19 cellular contexts compared by ENCODE assay signal in genomic region chr19:30064021-30064699, GRCh38.
DNase-seq lines count a peak whose midpoint lies in the region; ATAC-seq, FAIRE-seq and TF ChIP-seq lines count a peak whose summit lies in the region.
"Had no signal": no experiment of that assay in that cellular context is flagged by ENCODE, and none has a peak within 500 bp of the region (broad histone marks: within the 10 kb centered on the region; RNA-seq: fewer than 3 reads in every experiment).

No MANE protein-coding gene starts in this region.

- peaks cover 14% of the 10 kb centered on the region; the same call in 1 of the 2 replicates for H3K23me2 ChIP-seq in H1 (ENCODE audit: low read depth, low read length)

- no peak overlapping the region for H3K4me2 ChIP-seq in H1 (ENCODE audit: insufficient read depth in 1 of 2, low read depth in 2 of 2, low read length in 2 of 2)
- H3K4me2 ChIP-seq: SK-N-SH had no signal

- POLR2A ChIA-PET in HEK293 (lab: Yijun Ruan, JAX) (no interaction called here), H1 (lab: Charles Lee; ENCODE audit: partially characterized antibody) (no interaction called here)

- no peaks in the 10 kb centered on the region for H3K79me2 ChIP-seq in H1 (ENCODE audit: control insufficient read depth in 1 of 2, insufficient read depth in 2 of 2, low read length in 2 of 2)

- no peak overlapping the region for H2BK120ac ChIP-seq in H1 (replicated peaks; ENCODE audit: low read depth, low read length)

- ATAC-seq in GM19035 (IDR thresholded peaks at IDR 0.05; ENCODE audit: unreplicated experiment) = no peak
- ATAC-seq in left lung = no peak
- ATAC-seq: activated CD8-positive, alpha-beta T cell treated with anti-CD3 and anti-CD28 coated beads, Interleukin-2, amount 10 ng/mL, durations not matched to agents 7 days and 5 days; WTC11 had no signal

- H3K4me1 ChIP-seq in HEK293 (ENCODE audit: control insufficient read depth, insufficient read depth, low read length) (peaks cover 11% of the 10 kb centered on the region), H1 (replicated peaks in 1 of 4; ENCODE audit: control insufficient read depth in 3 of 4, insufficient read depth in 4 of 4, low read length in 3 of 4) (no peaks in the 10 kb centered on the region), spleen (no peaks in the 10 kb centered on the region), left lung (no peaks in the 10 kb centered on the region)
- H3K4me1 ChIP-seq: upper lobe of left lung had no signal

- no peak overlapping the region for H4K8ac ChIP-seq in H1 (ENCODE audit: extremely low read depth, insufficient read depth, low read length)

- H3K27ac ChIP-seq in HEK293 (ENCODE audit: extremely low read depth, low read depth, low read length) (0 out of 2 replicates have a peak overlapping the region, but pooled peaks have one; percentile 14), H1 (ENCODE audit: low read depth, low read length) (no peak overlapping the region), spleen (no peak overlapping the region), left lung (no peak overlapping the region)
- H3K27ac ChIP-seq: GM23248, RWPE1, upper lobe of left lung had no signal

- TF ChIP-seq POLR2A in H1 (IDR thresholded peaks at IDR 0.05; ENCODE audit: control extremely low read depth in 1 of 2, low read depth in 2 of 2, low read length in 2 of 2) (no peak), spleen (IDR thresholded peaks at IDR 0.05) (no peak)

- no peak overlapping the region for H3K14ac ChIP-seq in H1 (ENCODE audit: insufficient read length)

- H2BK12ac ChIP-seq in H1 (ENCODE audit: low read depth, low read length) = 0 out of 2 replicates have a peak overlapping the region, but pooled peaks have one; percentile 27

- CTCF ChIA-PET in HEK293 (lab: Yijun Ruan, JAX) = interaction anchor here (0.6 to 1.0 kb wide), 2 partner anchors 334 to 1643 kb away, joined by 3 to 4 read pairs; no protein-coding TSS in a partner anchor
- CTCF ChIA-PET in H1 (lab: Charles Lee; ENCODE audit: partially characterized antibody) = interaction anchor here (0.6 kb wide), 1 partner anchor 566 kb away, joined by 3 read pairs; no protein-coding TSS in a partner anchor

- H2BK20ac ChIP-seq in H1 (ENCODE audit: low read length) = no peak overlapping the region

- intact Hi-C loops in spleen (cut with DNase I; ENCODE audit: low total_unique reads) = no loop called here
- intact Hi-C loops in left lung (cut with DNase I) = no loop called here

- no peak overlapping the region for H3K18ac ChIP-seq in H1 (ENCODE audit: extremely low read depth, low read length)

- H3K36me3 ChIP-seq in HEK293 (ENCODE audit: control insufficient read depth in 2 of 2, insufficient read depth in 1 of 2, low read length in 2 of 2) = no peaks in the 10 kb centered on the region
- no peaks in the 10 kb centered on the region for H3K36me3 ChIP-seq in H1 (ENCODE audit: control insufficient read depth in 2 of 4, insufficient read depth in 4 of 4, low read length in 3 of 4)
- H3K36me3 ChIP-seq in spleen = no peaks in the 10 kb centered on the region
- H3K36me3 ChIP-seq in left lung = no peaks in the 10 kb centered on the region
- H3K36me3 ChIP-seq: upper lobe of left lung had no signal

- no peak overlapping the region for H2AFZ ChIP-seq in H1 (ENCODE audit: low read length)
- H2AFZ ChIP-seq: GM23248 had no signal

- no peak overlapping the region for H3K56ac ChIP-seq in H1 (replicated peaks; ENCODE audit: insufficient read length, low read depth, low read length)

- 89% methylated on average over 22 of the region's 23 CpGs; no CpG with 5 or more reads in 1 of the 2 experiments for WGBS in H1 (ENCODE audit: extremely low coverage in 1 of 2, insufficient coverage in 1 of 2, insufficient read length in 1 of 2, insufficient replicate concordance in 2 of 2, low coverage in 1 of 2, low lambda C conversion rate in 2 of 2, missing lambda C conversion rate in 1 of 2), 2 experiments
- 74 to 83% (median 78%) methylated on average over 8 to 23 of the region's 23 CpGs for WGBS in spleen, 5 donors

- no peak overlapping the region for H4K5ac ChIP-seq in H1 (ENCODE audit: insufficient read length, low read depth, low read length)

- TF ChIP-seq CTCF in HEK293 (tag by site-specific recombination; IDR thresholded peaks at IDR 0.05) (no peak), H1 (IDR thresholded peaks at IDR 0.05; ENCODE audit: control extremely low read depth in 1 of 3, insufficient read depth in 1 of 3, low read depth in 1 of 3, low read length in 3 of 3) (no peak), spleen (IDR thresholded peaks at IDR 0.05 in 8 of 11, conservative IDR thresholded peaks at IDR 0.05 in 3 of 11) (no peak), left lung (IDR thresholded peaks at IDR 0.05) (no peak)

- H3K27me3 ChIP-seq in H1 (replicated peaks in 1 of 4; ENCODE audit: control insufficient read depth in 3 of 4, extremely low read depth in 1 of 4, insufficient read depth in 3 of 4, low read length in 3 of 4) (no peaks in the 10 kb centered on the region), spleen (replicated peaks in 1 of 7) (peaks cover 0 to 37% (median 0%) of the 10 kb centered on the region in 7 donors), left lung (peaks cover 0 to 40% of the 10 kb centered on the region in 2 donors)

- H3K4me3 ChIP-seq in HEK293 (ENCODE audit: low read depth, low read length) (no peak overlapping the region), H1 (ENCODE audit: extremely low read depth in 1 of 4, insufficient read depth in 2 of 4, low read depth in 3 of 4, low read length in 4 of 4) (no peak overlapping the region), spleen (no peak overlapping the region), left lung (no peak overlapping the region)
- H3K4me3 ChIP-seq: GM23248, upper lobe of left lung had no signal

- no peak for FAIRE-seq in H1 (lab: Jason Lieb, UNC)
- FAIRE-seq: astrocyte, GM19239 had no signal

- TF ChIP-seq RAD21 in H1 (IDR thresholded peaks at IDR 0.05 in 1 of 2, conservative IDR thresholded peaks at IDR 0.05 in 1 of 2; ENCODE audit: low read depth in 2 of 2, low read length in 2 of 2) = no peak

- H3K4ac ChIP-seq in H1 (replicated peaks; ENCODE audit: insufficient read length, low read depth, low read length) = no peak overlapping the region

- H3K9me3 ChIP-seq in HEK293 (ENCODE audit: control insufficient read depth, insufficient read depth, low read depth, low read length) = no peaks in the 10 kb centered on the region
- H3K9me3 ChIP-seq in H1 (ENCODE audit: insufficient read depth in 2 of 2, low read depth in 1 of 2, low read length in 1 of 2) = no peaks in the 10 kb centered on the region
- H3K9me3 ChIP-seq in spleen = no peaks in the 10 kb centered on the region
- no peaks in the 10 kb centered on the region for H3K9me3 ChIP-seq in left lung
- H3K9me3 ChIP-seq: SK-N-SH, upper lobe of left lung had no signal

- peaks cover 0 to 3% of the 10 kb centered on the region in 2 experiments for H4K20me1 ChIP-seq in H1 (replicated peaks in 1 of 2; ENCODE audit: control insufficient read depth in 1 of 2, insufficient read depth in 2 of 2, low read length in 2 of 2)

- H4K91ac ChIP-seq in H1 (replicated peaks; ENCODE audit: insufficient read length, low read length) = no peak overlapping the region

- in situ Hi-C loops in ACHN (cut with HindIII; ENCODE audit: low pct_ligation_motif_present, low pct_unique_long_range_greater_than_20kb, low sequenced_read_pairs) = no loop called here

- H2BK15ac ChIP-seq in H1 (ENCODE audit: low read length) = no peak overlapping the region

- no peak overlapping the region for H3K23ac ChIP-seq in H1 (ENCODE audit: insufficient read length)

- DNase-seq in NCI-H2107 treated with DMSO at 0.1 percent for 48 hours (lab: John Stamatoyannopoulos, UW; ENCODE audit: unreplicated experiment) = peak; percentile 26
- no peak for DNase-seq in NCI-H2107 (lab: John Stamatoyannopoulos, UW)
- no peak for DNase-seq in H1 (ENCODE audit: low read depth in 1 of 2, low spot score in 2 of 2)
- peak; percentile 61 for DNase-seq in spleen
- no peak for DNase-seq in left lung
- no peak for DNase-seq in ACHN
- DNase-seq: activated CD8-positive, alpha-beta T cell treated with anti-CD3 and anti-CD28 coated beads, Interleukin-2, amount 10 ng/mL, durations not matched to agents 7 days and 5 days; GM23248; NCI-H187 treated with DMSO at 0.1 percent for 48 hours; NCI-H510A; SK-N-SH; stimulated activated CD4-positive, alpha-beta T cell treated with anti-CD3 and anti-CD28 coated beads, Interleukin-4, amount 100 ng/mL, for 4 hours had no signal

- no peak overlapping the region for H3K9ac ChIP-seq in H1 (replicated peaks in 1 of 4; ENCODE audit: extremely low read depth in 1 of 4, low read depth in 3 of 4, low read length in 3 of 4)
- H3K9ac ChIP-seq: GM23248, SK-N-SH had no signal

- no peak overlapping the region for H2BK5ac ChIP-seq in H1 (ENCODE audit: low read depth, low read length)

- no peaks in the 10 kb centered on the region for H3K79me1 ChIP-seq in H1 (ENCODE audit: low read depth, low read length)

- TF ChIP-seq EP300 in H1 (IDR thresholded peaks at IDR 0.05; ENCODE audit: borderline replicate concordance in 1 of 2, low read depth in 2 of 2, low read length in 2 of 2) = no peak

- H2AK5ac ChIP-seq in H1 (ENCODE audit: low read depth, low read length) = no peak overlapping the region

TF ChIP-seq in HEK293, 187 proteins besides CTCF, POLR2A, EP300 and RAD21:
- TF ChIP-seq EGR2 (tag by site-specific recombination; IDR thresholded peaks at IDR 0.05; ENCODE audit: low read depth) (peak; percentile 54; the same call in 1 of the 2 replicates), OSR2 (tag by site-specific recombination; IDR thresholded peaks at IDR 0.05) (no peak), ZFHX2 (tag by site-specific recombination; conservative IDR thresholded peaks at IDR 0.05) (peak; percentile 40)

TF ChIP-seq in H1, 55 proteins besides CTCF, POLR2A, EP300 and RAD21 (continues in another document):
- TF ChIP-seq RBBP5 (IDR thresholded peaks at IDR 0.05; ENCODE audit: borderline replicate concordance, low read depth, low read length) = no peak
- no peak for TF ChIP-seq CHD1 (IDR thresholded peaks at IDR 0.05; ENCODE audit: low read depth, low read length)
- no peak for TF ChIP-seq EZH2 (IDR thresholded peaks at IDR 0.05; ENCODE audit: low read depth, low read length, severe bottlenecking)
- TF ChIP-seq NRF1 (IDR thresholded peaks at IDR 0.05; ENCODE audit: low read depth, low read length) = no peak
- TF ChIP-seq CHD2 (IDR thresholded peaks at IDR 0.05; ENCODE audit: low read length) = no peak
- TF ChIP-seq BRCA1 (IDR thresholded peaks at IDR 0.05; ENCODE audit: low read depth, low read length) = no peak
- TF ChIP-seq TAF1 (IDR thresholded peaks at IDR 0.05; ENCODE audit: low read depth, low read length) = no peak
- no peak for TF ChIP-seq SUZ12 (IDR thresholded peaks at IDR 0.05; ENCODE audit: low read length)
- no peak for TF ChIP-seq YY1 (IDR thresholded peaks at IDR 0.05; ENCODE audit: low read depth, low read length)
- no peak for TF ChIP-seq USF2 (IDR thresholded peaks at IDR 0.05; ENCODE audit: low read length)

Comparison
In these comparisons a context has a peak if more than half of its experiments do, and no peak if none do; other contexts are left out.
1. DNase-seq: peak in NCI-H2107 treated with DMSO at 0.1 percent for 48 hours (single experiment) and spleen (single experiment); none in NCI-H2107 (single experiment), H1 (0 of 2), left lung (0 of 2) and ACHN (single experiment).